In the genomic region with DNA sequence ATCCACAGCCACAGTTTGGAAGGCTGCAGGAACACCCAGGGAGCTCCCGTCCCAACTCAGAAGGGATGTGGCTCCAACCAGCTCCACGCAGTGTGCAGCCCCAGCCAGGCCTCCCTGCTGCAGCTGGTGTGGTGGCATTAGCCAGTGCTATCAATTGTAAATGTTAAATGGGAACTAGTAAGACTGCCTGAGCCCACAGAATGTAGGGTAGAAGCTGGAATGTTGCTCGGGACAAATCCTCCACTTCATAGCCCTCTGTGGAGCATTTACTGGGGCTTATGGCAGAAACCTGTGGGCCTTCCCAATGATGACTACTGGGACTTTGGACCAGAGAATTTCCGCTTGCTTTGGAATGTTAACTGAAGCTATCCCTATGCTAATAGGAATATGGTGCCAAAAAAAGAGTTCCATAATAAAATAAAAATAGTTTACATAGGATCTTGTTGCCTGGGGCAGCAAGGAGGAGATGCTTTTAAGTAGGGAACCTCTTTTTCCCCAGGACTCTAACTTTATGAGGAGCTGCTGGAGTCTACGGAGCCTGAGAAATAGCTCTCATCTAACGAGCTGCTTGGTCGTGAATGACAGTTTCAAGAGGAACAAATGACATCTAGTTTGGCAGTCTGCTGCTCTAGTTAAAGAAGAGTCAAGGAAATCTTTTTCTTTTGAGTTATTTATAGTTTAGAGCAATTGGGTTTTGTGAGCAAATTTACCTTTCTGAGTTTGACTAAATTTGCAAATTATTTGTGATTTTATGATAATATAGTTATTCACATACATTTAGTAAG, we compare ENCODE assay signal across 1 cellular context.
A peak's percentile ranks its signal among the peaks of the same experiment; 100 is the strongest.
TF ChIP-seq lines count a peak whose summit lies in the region.

No MANE protein-coding gene starts in this region.

TF ChIP-seq in HepG2, 621 proteins besides CTCF, POLR2A, EP300 and RAD21 (continued from another document and continues in another):
- no peak for TF ChIP-seq ZNF18 (CRISPR knock-in tag; IDR thresholded peaks at IDR 0.05; ENCODE audit: insufficient replicate concordance)
- TF ChIP-seq ZBTB34 (CRISPR knock-in tag; IDR thresholded peaks at IDR 0.05): no peak
- no peak for TF ChIP-seq NONO (IDR thresholded peaks at IDR 0.05)
- no peak for TF ChIP-seq NONO (CRISPR knock-in tag; conservative IDR thresholded peaks at IDR 0.05)
- no peak for TF ChIP-seq KDM1A (CRISPR knock-in tag; IDR thresholded peaks at IDR 0.05)
- no peak for TF ChIP-seq ZNF777 (CRISPR knock-in tag; IDR thresholded peaks at IDR 0.05)
- no peak for TF ChIP-seq NCOA1 (CRISPR knock-in tag; IDR thresholded peaks at IDR 0.05)
- TF ChIP-seq RORA (CRISPR knock-in tag; IDR thresholded peaks at IDR 0.05): no peak
- TF ChIP-seq, protein P1, sequence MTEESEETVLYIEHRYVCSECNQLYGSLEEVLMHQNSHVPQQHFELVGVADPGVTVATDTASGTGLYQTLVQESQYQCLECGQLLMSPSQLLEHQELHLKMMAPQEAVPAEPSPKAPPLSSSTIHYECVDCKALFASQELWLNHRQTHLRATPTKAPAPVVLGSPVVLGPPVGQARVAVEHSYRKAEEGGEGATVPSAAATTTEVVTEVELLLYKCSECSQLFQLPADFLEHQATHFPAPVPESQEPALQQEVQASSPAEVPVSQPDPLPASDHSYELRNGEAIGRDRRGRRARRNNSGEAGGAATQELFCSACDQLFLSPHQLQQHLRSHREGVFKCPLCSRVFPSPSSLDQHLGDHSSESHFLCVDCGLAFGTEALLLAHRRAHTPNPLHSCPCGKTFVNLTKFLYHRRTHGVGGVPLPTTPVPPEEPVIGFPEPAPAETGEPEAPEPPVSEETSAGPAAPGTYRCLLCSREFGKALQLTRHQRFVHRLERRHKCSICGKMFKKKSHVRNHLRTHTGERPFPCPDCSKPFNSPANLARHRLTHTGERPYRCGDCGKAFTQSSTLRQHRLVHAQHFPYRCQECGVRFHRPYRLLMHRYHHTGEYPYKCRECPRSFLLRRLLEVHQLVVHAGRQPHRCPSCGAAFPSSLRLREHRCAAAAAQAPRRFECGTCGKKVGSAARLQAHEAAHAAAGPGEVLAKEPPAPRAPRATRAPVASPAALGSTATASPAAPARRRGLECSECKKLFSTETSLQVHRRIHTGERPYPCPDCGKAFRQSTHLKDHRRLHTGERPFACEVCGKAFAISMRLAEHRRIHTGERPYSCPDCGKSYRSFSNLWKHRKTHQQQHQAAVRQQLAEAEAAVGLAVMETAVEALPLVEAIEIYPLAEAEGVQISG (CRISPR knock-in tag; IDR thresholded peaks at IDR 0.05): no peak
- 0 out of 4 replicates have a peak, but pooled peaks of 1 of the 2 experiments have one; percentile 33 for TF ChIP-seq KLF16 (CRISPR knock-in tag; IDR thresholded peaks at IDR 0.05)
- no peak for TF ChIP-seq GTF3A (CRISPR knock-in tag; conservative IDR thresholded peaks at IDR 0.05)
- no peak for TF ChIP-seq SNAPC5 (CRISPR knock-in tag; IDR thresholded peaks at IDR 0.05; ENCODE audit: borderline replicate concordance)
- no peak; the same call in 1 of the 2 replicates for TF ChIP-seq TFE3 (CRISPR knock-in tag; IDR thresholded peaks at IDR 0.05)
- no peak for TF ChIP-seq NPAS2 (CRISPR knock-in tag; IDR thresholded peaks at IDR 0.05; ENCODE audit: borderline replicate concordance)
- TF ChIP-seq KLF12 (CRISPR knock-in tag; IDR thresholded peaks at IDR 0.05; ENCODE audit: borderline replicate concordance): no peak
- TF ChIP-seq JUND (CRISPR knock-in tag; IDR thresholded peaks at IDR 0.05): no peak
- no peak for TF ChIP-seq THAP7 (CRISPR knock-in tag; IDR thresholded peaks at IDR 0.05)
- no peak for TF ChIP-seq ZNF430 (CRISPR knock-in tag; IDR thresholded peaks at IDR 0.05)
- TF ChIP-seq REPIN1 (CRISPR knock-in tag; IDR thresholded peaks at IDR 0.05; ENCODE audit: borderline replicate concordance, low read depth): no peak
- TF ChIP-seq, protein P2, sequence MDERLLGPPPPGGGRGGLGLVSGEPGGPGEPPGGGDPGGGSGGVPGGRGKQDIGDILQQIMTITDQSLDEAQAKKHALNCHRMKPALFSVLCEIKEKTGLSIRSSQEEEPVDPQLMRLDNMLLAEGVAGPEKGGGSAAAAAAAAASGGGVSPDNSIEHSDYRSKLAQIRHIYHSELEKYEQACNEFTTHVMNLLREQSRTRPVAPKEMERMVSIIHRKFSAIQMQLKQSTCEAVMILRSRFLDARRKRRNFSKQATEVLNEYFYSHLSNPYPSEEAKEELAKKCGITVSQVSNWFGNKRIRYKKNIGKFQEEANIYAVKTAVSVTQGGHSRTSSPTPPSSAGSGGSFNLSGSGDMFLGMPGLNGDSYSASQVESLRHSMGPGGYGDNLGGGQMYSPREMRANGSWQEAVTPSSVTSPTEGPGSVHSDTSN (CRISPR knock-in tag; IDR thresholded peaks at IDR 0.05): no peak
- TF ChIP-seq ZNF33A (CRISPR knock-in tag; IDR thresholded peaks at IDR 0.05; ENCODE audit: borderline replicate concordance): no peak
- TF ChIP-seq HNF4A (CRISPR knock-in tag; IDR thresholded peaks at IDR 0.05): peak; percentile 61
- TF ChIP-seq MAFK (conservative IDR thresholded peaks at IDR 0.05 in 1 of 2, IDR thresholded peaks at IDR 0.05 in 1 of 2; ENCODE audit: low read length in 2 of 2): no peak
- TF ChIP-seq ZNF614 (CRISPR knock-in tag; IDR thresholded peaks at IDR 0.05; ENCODE audit: borderline replicate concordance): no peak
- no peak for TF ChIP-seq JUN (CRISPR knock-in tag; IDR thresholded peaks at IDR 0.05)
- no peak; the same call in 1 of the 2 replicates for TF ChIP-seq TAF1 (CRISPR knock-in tag; IDR thresholded peaks at IDR 0.05)
- TF ChIP-seq SATB2 (CRISPR knock-in tag; IDR thresholded peaks at IDR 0.05): no peak
- 0 out of 2 replicates have a peak, but pooled peaks have one; percentile 69 for TF ChIP-seq ZNF619 (CRISPR knock-in tag; IDR thresholded peaks at IDR 0.05)
- no peak for TF ChIP-seq NR1H2 (CRISPR knock-in tag; IDR thresholded peaks at IDR 0.05; ENCODE audit: borderline replicate concordance, low read depth)
- no peak for TF ChIP-seq NFE2L1 (CRISPR knock-in tag; IDR thresholded peaks at IDR 0.05; ENCODE audit: borderline replicate concordance)
- no peak for TF ChIP-seq DMAP1 (CRISPR knock-in tag; IDR thresholded peaks at IDR 0.05)
- TF ChIP-seq HINFP (CRISPR knock-in tag; IDR thresholded peaks at IDR 0.05; ENCODE audit: low read depth): no peak
- no peak for TF ChIP-seq ELK4 (CRISPR knock-in tag; IDR thresholded peaks at IDR 0.05; ENCODE audit: borderline replicate concordance)
- TF ChIP-seq ZNF841 (CRISPR knock-in tag; IDR thresholded peaks at IDR 0.05; ENCODE audit: borderline replicate concordance): no peak
- no peak for TF ChIP-seq SMARCC2 (IDR thresholded peaks at IDR 0.05)
- TF ChIP-seq HNRNPUL1 (IDR thresholded peaks at IDR 0.05; ENCODE audit: low read depth, low read length): no peak
- TF ChIP-seq ZNF792 (CRISPR knock-in tag; IDR thresholded peaks at IDR 0.05): no peak
- no peak for TF ChIP-seq FOXO1 (CRISPR knock-in tag; IDR thresholded peaks at IDR 0.05)
- TF ChIP-seq ZNF577 (CRISPR knock-in tag; IDR thresholded peaks at IDR 0.05; ENCODE audit: borderline replicate concordance, low read depth): no peak
- TF ChIP-seq, protein P3, sequence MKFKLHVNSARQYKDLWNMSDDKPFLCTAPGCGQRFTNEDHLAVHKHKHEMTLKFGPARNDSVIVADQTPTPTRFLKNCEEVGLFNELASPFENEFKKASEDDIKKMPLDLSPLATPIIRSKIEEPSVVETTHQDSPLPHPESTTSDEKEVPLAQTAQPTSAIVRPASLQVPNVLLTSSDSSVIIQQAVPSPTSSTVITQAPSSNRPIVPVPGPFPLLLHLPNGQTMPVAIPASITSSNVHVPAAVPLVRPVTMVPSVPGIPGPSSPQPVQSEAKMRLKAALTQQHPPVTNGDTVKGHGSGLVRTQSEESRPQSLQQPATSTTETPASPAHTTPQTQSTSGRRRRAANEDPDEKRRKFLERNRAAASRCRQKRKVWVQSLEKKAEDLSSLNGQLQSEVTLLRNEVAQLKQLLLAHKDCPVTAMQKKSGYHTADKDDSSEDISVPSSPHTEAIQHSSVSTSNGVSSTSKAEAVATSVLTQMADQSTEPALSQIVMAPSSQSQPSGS (CRISPR knock-in tag; IDR thresholded peaks at IDR 0.05): no peak
- TF ChIP-seq ZNF605 (CRISPR knock-in tag; IDR thresholded peaks at IDR 0.05): no peak
- TF ChIP-seq RBFOX2 (IDR thresholded peaks at IDR 0.05; ENCODE audit: low read depth, low read length): 0 out of 2 replicates have a peak, but pooled peaks have one; percentile 45
- TF ChIP-seq BHLHE40 (IDR thresholded peaks at IDR 0.05; ENCODE audit: low read length): no peak
- no peak for TF ChIP-seq GZF1 (CRISPR knock-in tag; IDR thresholded peaks at IDR 0.05)
- no peak for TF ChIP-seq MAX (IDR thresholded peaks at IDR 0.05)
- TF ChIP-seq NRL (CRISPR knock-in tag; IDR thresholded peaks at IDR 0.05; ENCODE audit: borderline replicate concordance): no peak; the same call in 1 of the 2 replicates
- no peak for TF ChIP-seq ZNF530 (CRISPR knock-in tag; IDR thresholded peaks at IDR 0.05; ENCODE audit: low read depth)
- no peak for TF ChIP-seq ATF5 (CRISPR knock-in tag; IDR thresholded peaks at IDR 0.05; ENCODE audit: low read depth)
- TF ChIP-seq ZNF496 (CRISPR knock-in tag; IDR thresholded peaks at IDR 0.05; ENCODE audit: insufficient replicate concordance): no peak
- TF ChIP-seq ZNF12 (CRISPR knock-in tag; IDR thresholded peaks at IDR 0.05): no peak
- TF ChIP-seq ZNF598 (CRISPR knock-in tag; IDR thresholded peaks at IDR 0.05; ENCODE audit: borderline replicate concordance): no peak; the same call in 1 of the 2 replicates
